22 cellular contexts compared by ENCODE assay signal in the genomic region with DNA sequence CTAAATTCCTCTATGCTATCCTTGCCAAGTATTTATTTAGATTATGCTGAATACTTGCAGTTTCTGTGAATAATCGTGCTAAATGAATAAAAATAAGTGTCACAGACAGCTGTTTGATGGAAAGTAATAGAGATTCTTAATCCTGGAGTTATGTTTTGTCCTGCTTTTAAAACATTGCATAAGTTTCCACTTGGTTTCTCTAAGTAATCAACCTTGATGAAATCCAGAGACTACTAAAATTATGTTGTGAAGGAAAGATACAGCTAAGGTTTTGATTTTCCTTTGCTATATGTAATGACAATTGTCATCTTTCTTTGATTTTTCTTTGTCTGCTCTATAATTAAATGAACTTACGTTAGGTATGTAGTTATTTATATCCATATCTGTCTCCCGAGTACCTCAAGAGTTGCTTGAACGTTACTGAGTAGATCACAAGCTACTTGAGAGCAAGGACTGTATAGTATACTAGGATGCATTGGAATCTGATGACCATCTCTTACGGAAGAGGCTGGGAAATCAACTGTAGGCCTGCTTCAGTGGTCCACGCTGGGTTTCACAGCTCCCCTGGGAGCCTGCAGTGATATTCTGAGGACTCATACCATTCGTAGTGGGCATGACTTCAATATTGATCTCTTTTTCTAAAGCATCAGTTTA.
"Had no signal": no experiment of that assay in that cellular context is flagged by ENCODE, and none has a peak within 500 bp of the region (broad histone marks: within the 10 kb centered on the region; RNA-seq: fewer than 3 reads in every experiment).

No MANE protein-coding gene starts in this region.

- H3K9me3 ChIP-seq: body of pancreas, left lung, neutrophil, pancreas, right lobe of liver, SK-N-SH, thoracic aorta, upper lobe of left lung had no signal

- H3K27me3 ChIP-seq: body of pancreas, foreskin keratinocyte, left lung, neutrophil, pancreas, right lobe of liver, upper lobe of left lung had no signal

- H3K9me3 Mint-ChIP-seq: activated T-helper 1 cell treated with anti-CD3 and anti-CD28 coated beads, Interleukin-12 subunit alpha, Interleukin-12 subunit beta, Interleukin-2, Interleukin-4 antibody, amounts not matched to agents 30 ng/mL and 10 ng/mL and 1 ng/mL, durations not matched to agents 14 hours and 24 hours and 36 hours; nephron; stimulated activated memory B cell treated with anti-CD40 and anti-IgM and Interleukin-4, amounts not matched to agents 10 μg/mL and 1 μg/mL and 100 μg/mL, for 72 hours; T-helper 2 cell treated with Interferon-gamma antibody and Interleukin-4, amounts not matched to agents 5 μg/mL and 100 μg/mL, for 36 hours had no signal

- H3K36me3 Mint-ChIP-seq: stimulated activated memory B cell treated with anti-CD40 and anti-IgM and Interleukin-4, amounts not matched to agents 10 μg/mL and 1 μg/mL and 100 μg/mL, for 72 hours had no signal

- H3K27ac Mint-ChIP-seq: activated CD8-positive, alpha-beta T cell treated with anti-CD3 and anti-CD28 coated beads, Interleukin-2, amount 10 ng/mL, durations not matched to agents 7 days and 5 days; activated T-helper 1 cell treated with anti-CD3 and anti-CD28 coated beads, Interleukin-12 subunit alpha, Interleukin-12 subunit beta, Interleukin-2, Interleukin-4 antibody, amounts not matched to agents 30 ng/mL and 10 ng/mL and 1 ng/mL, durations not matched to agents 14 hours and 24 hours and 36 hours; nephron; stimulated activated memory B cell treated with anti-CD40 and anti-IgM and Interleukin-4, amounts not matched to agents 10 μg/mL and 1 μg/mL and 100 μg/mL, for 72 hours; T-helper 2 cell treated with Interferon-gamma antibody and Interleukin-4, amounts not matched to agents 5 μg/mL and 100 μg/mL, for 36 hours had no signal

- H3K4me1 ChIP-seq: foreskin keratinocyte had no signal

- DNase-seq: activated CD4-positive, alpha-beta T cell treated with anti-CD3 and anti-CD28 coated beads, Interleukin-2, amount 50 U/mL, for 1 hour; activated CD4-positive, CD25-positive, alpha-beta regulatory T cell treated with anti-CD3 and anti-CD28 coated beads, Interleukin-2, amount 50 U/mL, for 72 hours; activated CD8-positive, alpha-beta T cell treated with anti-CD3 and anti-CD28 coated beads, Interleukin-2, amount 10 ng/mL, durations not matched to agents 7 days and 5 days; activated gamma-delta T cell; body of pancreas; foreskin keratinocyte; left lung; mammary epithelial cell; midbrain; pancreas; right lobe of liver; SK-N-SH; small intestine; stimulated activated CD4-positive, alpha-beta T cell treated with anti-CD3 and anti-CD28 coated beads, Interleukin-15, amount 100 ng/mL, for 24 hours; upper lobe of left lung had no signal

- H3K27me3 Mint-ChIP-seq: stimulated activated memory B cell treated with anti-CD40 and anti-IgM and Interleukin-4, amounts not matched to agents 10 μg/mL and 1 μg/mL and 100 μg/mL, for 72 hours had no signal

- H3K4me3 Mint-ChIP-seq: activated CD8-positive, alpha-beta T cell treated with anti-CD3 and anti-CD28 coated beads, Interleukin-2, amount 10 ng/mL, durations not matched to agents 7 days and 5 days; activated T-helper 1 cell treated with anti-CD3 and anti-CD28 coated beads, Interleukin-12 subunit alpha, Interleukin-12 subunit beta, Interleukin-2, Interleukin-4 antibody, amounts not matched to agents 30 ng/mL and 10 ng/mL and 1 ng/mL, durations not matched to agents 14 hours and 24 hours and 36 hours; nephron; stimulated activated memory B cell treated with anti-CD40 and anti-IgM and Interleukin-4, amounts not matched to agents 10 μg/mL and 1 μg/mL and 100 μg/mL, for 72 hours; T-helper 2 cell treated with Interferon-gamma antibody and Interleukin-4, amounts not matched to agents 5 μg/mL and 100 μg/mL, for 36 hours had no signal

- H3K4me3 ChIP-seq: body of pancreas, left lung, pancreas, right lobe of liver, thoracic aorta, upper lobe of left lung had no signal

- ATAC-seq: activated CD8-positive, alpha-beta T cell treated with anti-CD3 and anti-CD28 coated beads, Interleukin-2, amount 10 ng/mL, durations not matched to agents 7 days and 5 days; body of pancreas; foreskin keratinocyte; left lung; pancreas; right lobe of liver; stimulated activated memory B cell treated with anti-CD40 and anti-IgM and Interleukin-4, amounts not matched to agents 10 μg/mL and 1 μg/mL and 100 μg/mL, for 72 hours had no signal

- H3K27ac ChIP-seq: body of pancreas, foreskin keratinocyte, left lung, neutrophil, pancreas, right lobe of liver, thoracic aorta, upper lobe of left lung, VCaP had no signal

- H3K36me3 ChIP-seq: left lung, pancreas, right lobe of liver, thoracic aorta, upper lobe of left lung had no signal
